ENCODE assay signal across 1 cellular context in genomic region chr6:15434263-15434662, GRCh38.
TF ChIP-seq lines count a peak whose summit lies in the region.

No MANE protein-coding gene starts in this region.

TF ChIP-seq in K562, 482 proteins besides CTCF, POLR2A, EP300 and RAD21 (continued from another document):
- TF ChIP-seq RERE (CRISPR knock-in tag; IDR thresholded peaks at IDR 0.05; ENCODE audit: borderline replicate concordance) (no peak), ZBTB26 (CRISPR knock-in tag; IDR thresholded peaks at IDR 0.05) (no peak), TRIM24 (IDR thresholded peaks at IDR 0.05) (peak in 1 of 2 experiments; percentile 16; a peak in 1 of 4 replicates), NCOA1 (IDR thresholded peaks at IDR 0.05; ENCODE audit: low read depth) (peak; percentile 58; the same call in 1 of the 2 replicates), FOSL1 (tag; conservative IDR thresholded peaks at IDR 0.05) (peak; percentile 39; the same call in 1 of the 2 replicates), RCOR1 (IDR thresholded peaks at IDR 0.05; ENCODE audit: borderline replicate concordance in 1 of 2, low read depth in 2 of 2, low read length in 2 of 2) (peak in 1 of 2 experiments; percentile 93; a peak in 2 of 4 replicates), AFF1 (IDR thresholded peaks at IDR 0.05; ENCODE audit: low read depth in 1 of 2, partially characterized antibody in 2 of 2) (peak in 1 of 2 experiments; percentile 39), FOXA3 (CRISPR knock-in tag; conservative IDR thresholded peaks at IDR 0.05 in 1 of 2, IDR thresholded peaks at IDR 0.05 in 1 of 2) (peak in 1 of 2 experiments; percentile 84; a peak in 2 of 4 replicates), MEF2D (tag; conservative IDR thresholded peaks at IDR 0.05; ENCODE audit: low read depth) (peak; percentile 97), HDAC2 (IDR thresholded peaks at IDR 0.05) (peak; percentile 58; the same call in 1 of the 2 replicates), XRCC4 (IDR thresholded peaks at IDR 0.05; ENCODE audit: extremely low read depth, insufficient read depth, insufficient read length) (no peak), CCNT2 (IDR thresholded peaks at IDR 0.05; ENCODE audit: borderline replicate concordance, extremely low read depth, insufficient read length, low read depth, low read length) (peak; percentile 17), VEZF1 (CRISPR knock-in tag; IDR thresholded peaks at IDR 0.05) (peak; percentile 35; the same call in 1 of the 2 replicates), SOX6 (IDR thresholded peaks at IDR 0.05) (peak; percentile 75), CC2D1A (IDR thresholded peaks at IDR 0.05) (0 out of 2 replicates have a peak, but pooled peaks have one; percentile 27), KDM1A (IDR thresholded peaks at IDR 0.05) (peak; percentile 84 to 92), DPF2 (IDR thresholded peaks at IDR 0.05) (peak; percentile 74), TAL1 (IDR thresholded peaks at IDR 0.05) (peak; percentile 58), CUX1 (CRISPR knock-in tag; IDR thresholded peaks at IDR 0.05) (0 out of 2 replicates have a peak, but pooled peaks have one; percentile 34)
- TF ChIP-seq, protein P1, sequence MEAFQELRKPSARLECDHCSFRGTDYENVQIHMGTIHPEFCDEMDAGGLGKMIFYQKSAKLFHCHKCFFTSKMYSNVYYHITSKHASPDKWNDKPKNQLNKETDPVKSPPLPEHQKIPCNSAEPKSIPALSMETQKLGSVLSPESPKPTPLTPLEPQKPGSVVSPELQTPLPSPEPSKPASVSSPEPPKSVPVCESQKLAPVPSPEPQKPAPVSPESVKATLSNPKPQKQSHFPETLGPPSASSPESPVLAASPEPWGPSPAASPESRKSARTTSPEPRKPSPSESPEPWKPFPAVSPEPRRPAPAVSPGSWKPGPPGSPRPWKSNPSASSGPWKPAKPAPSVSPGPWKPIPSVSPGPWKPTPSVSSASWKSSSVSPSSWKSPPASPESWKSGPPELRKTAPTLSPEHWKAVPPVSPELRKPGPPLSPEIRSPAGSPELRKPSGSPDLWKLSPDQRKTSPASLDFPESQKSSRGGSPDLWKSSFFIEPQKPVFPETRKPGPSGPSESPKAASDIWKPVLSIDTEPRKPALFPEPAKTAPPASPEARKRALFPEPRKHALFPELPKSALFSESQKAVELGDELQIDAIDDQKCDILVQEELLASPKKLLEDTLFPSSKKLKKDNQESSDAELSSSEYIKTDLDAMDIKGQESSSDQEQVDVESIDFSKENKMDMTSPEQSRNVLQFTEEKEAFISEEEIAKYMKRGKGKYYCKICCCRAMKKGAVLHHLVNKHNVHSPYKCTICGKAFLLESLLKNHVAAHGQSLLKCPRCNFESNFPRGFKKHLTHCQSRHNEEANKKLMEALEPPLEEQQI (IDR thresholded peaks at IDR 0.05), result peak; percentile 45; the same call in 1 of the 2 replicates
- TF ChIP-seq, protein P2, sequence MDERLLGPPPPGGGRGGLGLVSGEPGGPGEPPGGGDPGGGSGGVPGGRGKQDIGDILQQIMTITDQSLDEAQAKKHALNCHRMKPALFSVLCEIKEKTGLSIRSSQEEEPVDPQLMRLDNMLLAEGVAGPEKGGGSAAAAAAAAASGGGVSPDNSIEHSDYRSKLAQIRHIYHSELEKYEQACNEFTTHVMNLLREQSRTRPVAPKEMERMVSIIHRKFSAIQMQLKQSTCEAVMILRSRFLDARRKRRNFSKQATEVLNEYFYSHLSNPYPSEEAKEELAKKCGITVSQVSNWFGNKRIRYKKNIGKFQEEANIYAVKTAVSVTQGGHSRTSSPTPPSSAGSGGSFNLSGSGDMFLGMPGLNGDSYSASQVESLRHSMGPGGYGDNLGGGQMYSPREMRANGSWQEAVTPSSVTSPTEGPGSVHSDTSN (CRISPR knock-in tag; IDR thresholded peaks at IDR 0.05; ENCODE audit: low read depth), result no peak
- TF ChIP-seq, protein P2 (tag; conservative IDR thresholded peaks at IDR 0.05; ENCODE audit: low read depth), result peak; percentile 56
